8 cellular contexts compared by ENCODE assay signal in genomic region chr16:11254913-11255736, GRCh38. TPM values are rescaled to one million over a fixed set of nuclear protein-coding genes. Genes with fewer than 3 reads are reported as not detected.
DNase-seq lines count a peak whose midpoint lies in the region; ATAC-seq and TF ChIP-seq lines count a peak whose summit lies in the region.

No MANE protein-coding gene starts in this region.

- no peak for TF ChIP-seq POLR2A in prostate gland (IDR thresholded peaks at IDR 0.05)

- CTCF ChIA-PET in HEK293 (lab: Yijun Ruan, JAX): interaction anchor here (0.5 to 6.8 kb wide), 30 partner anchors 9 to 1215 kb away, joined by 3 to 58 read pairs (median 4); partner anchors contain the start of gene CLEC16A

- TF ChIP-seq CTCF in HEK293 (tag by site-specific recombination; IDR thresholded peaks at IDR 0.05) (peak; percentile 88), prostate gland (IDR thresholded peaks at IDR 0.05) (peak in 1 of 4 experiments; percentile 33)

- intact Hi-C loops in Right ventricle myocardium superior (cut with DNase I): loop anchor here (5.0 kb wide), 2 partner anchors 102 to 153 kb away; no protein-coding TSS in a partner anchor
- intact Hi-C loops in prostate gland (cut with DNase I): loop anchor here (2.0 to 10.0 kb wide), 3 partner anchors 94 to 150 kb away; no protein-coding TSS in a partner anchor

- DNase-seq in NT2/D1 (ENCODE audit: low read depth, low spot score) (no peak), Right ventricle myocardium superior (peak; percentile 56), prostate gland (ENCODE audit: low spot score) (peak; percentile 24), NCI-H1048 (lab: John Stamatoyannopoulos, UW) (no peak), SIG-M5 (lab: John Stamatoyannopoulos, UW) (no peak)
- DNase-seq in activated gamma-delta T cell treated with anti-CD3 and anti-CD28 coated beads, Interleukin-2, amount 50 U/mL, for 16 hours (ENCODE audit: low read depth): peak; percentile 33

- H3K27ac ChIP-seq in HEK293 (ENCODE audit: extremely low read depth, low read depth, low read length) (no peak overlapping the region), prostate gland (peak overlapping the region; percentile 98 to 99)

- H3K9ac ChIP-seq in NT2/D1 (ENCODE audit: insufficient read length, low read depth): peak overlapping the region; percentile 88

- H3K27me3 ChIP-seq in NT2/D1 (ENCODE audit: insufficient read depth, insufficient read length): peaks cover 3% of the 10 kb centered on the region
- no peaks in the 10 kb centered on the region for H3K27me3 ChIP-seq in prostate gland (replicated peaks; ENCODE audit: insufficient read depth)

- H3K4me3 ChIP-seq in GM08714 (ENCODE audit: low read length) (peak overlapping the region; percentile 90), HEK293 (ENCODE audit: low read depth, low read length) (peak overlapping the region; percentile 54), NT2/D1 (ENCODE audit: insufficient read length, low read depth) (peak overlapping the region; percentile 81), prostate gland (peak overlapping the region; percentile 73 to 93)

- H3K9me3 ChIP-seq in HEK293 (ENCODE audit: control insufficient read depth, insufficient read depth, low read depth, low read length) (no peaks in the 10 kb centered on the region), NT2/D1 (ENCODE audit: insufficient read depth, low read length) (no peaks in the 10 kb centered on the region), prostate gland (no peaks in the 10 kb centered on the region)

- no peak for ATAC-seq in Right ventricle myocardium superior (ENCODE audit: poor library complexity)

- no peaks in the 10 kb centered on the region for H3K36me3 ChIP-seq in HEK293 (ENCODE audit: control insufficient read depth in 2 of 2, insufficient read depth in 1 of 2, low read length in 2 of 2)
- H3K36me3 ChIP-seq in NT2/D1 (ENCODE audit: insufficient read depth, insufficient read length, low read length): peaks cover 38% of the 10 kb centered on the region
- H3K36me3 ChIP-seq in prostate gland: no peaks in the 10 kb centered on the region

- peaks cover 5% of the 10 kb centered on the region; the same call in 1 of the 2 replicates for H3K4me1 ChIP-seq in HEK293 (ENCODE audit: control insufficient read depth, insufficient read depth, low read length)
- peaks cover 11% of the 10 kb centered on the region for H3K4me1 ChIP-seq in NT2/D1 (ENCODE audit: insufficient read depth, insufficient read length)
- no peaks in the 10 kb centered on the region for H3K4me1 ChIP-seq in prostate gland (replicated peaks)

- POLR2A ChIA-PET in HEK293 (lab: Yijun Ruan, JAX): interaction anchor here (0.5 to 2.5 kb wide), 54 partner anchors 11 to 584 kb away, joined by 3 to 19 read pairs (median 4); partner anchors contain the start of genes CLEC16A, DEXI, PRM2 and PRM3

- WGBS in prostate gland: under 1% methylated on average over 49 of the region's 105 CpGs

TF ChIP-seq in HEK293, 187 proteins besides CTCF, POLR2A, EP300 and RAD21 (continues in another document):
- TF ChIP-seq ZNF2 (tag by site-specific recombination; IDR thresholded peaks at IDR 0.05) (peak; percentile 18; the same call in 1 of the 2 replicates), KLF9 (tag by site-specific recombination; IDR thresholded peaks at IDR 0.05; ENCODE audit: low read depth) (peak; percentile 77), ZNF157 (tag by site-specific recombination; IDR thresholded peaks at IDR 0.05) (no peak), ZIC2 (tag by site-specific recombination; IDR thresholded peaks at IDR 0.05) (0 out of 2 replicates have a peak, but pooled peaks have one; percentile 11), KLF17 (tag by site-specific recombination; IDR thresholded peaks at IDR 0.05) (0 out of 2 replicates have a peak, but pooled peaks have one; percentile 43), ZFP41 (tag by site-specific recombination; IDR thresholded peaks at IDR 0.05; ENCODE audit: borderline replicate concordance) (no peak), ZNF501 (tag by site-specific recombination; IDR thresholded peaks at IDR 0.05) (no peak), ZEB2 (tag by site-specific recombination; IDR thresholded peaks at IDR 0.05) (peak; percentile 83), SP7 (tag by site-specific recombination; IDR thresholded peaks at IDR 0.05) (0 out of 2 replicates have a peak, but pooled peaks have one; percentile 24), ZBTB8A (tag by site-specific recombination; IDR thresholded peaks at IDR 0.05) (peak; percentile 53), ZSCAN30 (tag by site-specific recombination; IDR thresholded peaks at IDR 0.05) (0 out of 2 replicates have a peak, but pooled peaks have one; percentile 22), GLIS1 (tag by site-specific recombination; IDR thresholded peaks at IDR 0.05) (peak; percentile 60; the same call in 1 of the 2 replicates), GLIS2 (tag by site-specific recombination; IDR thresholded peaks at IDR 0.05) (peak; percentile 74; the same call in 1 of the 2 replicates), ZSCAN5A (tag by site-specific recombination; IDR thresholded peaks at IDR 0.05) (peak; percentile 53; the same call in 1 of the 2 replicates), ZNF341 (tag by site-specific recombination; IDR thresholded peaks at IDR 0.05; ENCODE audit: low read depth) (peak; percentile 76; the same call in 1 of the 2 replicates), ZNF692 (tag by site-specific recombination; IDR thresholded peaks at IDR 0.05) (no peak), KLF16 (tag by site-specific recombination; IDR thresholded peaks at IDR 0.05) (0 out of 2 replicates have a peak, but pooled peaks have one; percentile 44), PATZ1 (tag by site-specific recombination; IDR thresholded peaks at IDR 0.05) (peak; percentile 70), ZBTB26 (tag by site-specific recombination; optimal IDR thresholded peaks at IDR 0.05) (peak; percentile 67)

RNA-seq across cellular contexts. Expression of gene SOCS1, which starts 0.9 kb away (rescaled TPM):
- total RNA-seq in Right ventricle myocardium superior: 3.7 TPM
- 1 to 10 TPM; 2.6 to 8.2 TPM for total RNA-seq in prostate gland

RNA-seq across cellular contexts. Expression of gene TNP2, which starts 14.0 kb away (rescaled TPM):
- total RNA-seq in Right ventricle myocardium superior: not detected
- not detected for total RNA-seq in prostate gland

RNA-seq across cellular contexts. Expression of gene PRM3, which starts 18.3 kb away (rescaled TPM):
- not detected for total RNA-seq in Right ventricle myocardium superior
- total RNA-seq in prostate gland: not detected

RNA-seq across cellular contexts. Expression of gene PRM2, which starts 21.2 kb away (rescaled TPM):
- not detected for total RNA-seq in Right ventricle myocardium superior
- total RNA-seq in prostate gland: 100 to 1,000 TPM in 1 of 2 donors, not detected in 1; 343 TPM

RNA-seq across cellular contexts. Expression of gene PRM1, which starts 26.0 kb away (rescaled TPM):
- total RNA-seq in Right ventricle myocardium superior (not detected), prostate gland (100 to 1,000 TPM in 1 of 2 donors, 1 to 10 TPM in 1; 1.8 to 992 TPM)

Comparison
In these comparisons a context has a peak if more than half of its experiments do, and no peak if none do; other contexts are left out.
1. DNase-seq: peak in activated gamma-delta T cell treated with anti-CD3 and anti-CD28 coated beads, Interleukin-2, amount 50 U/mL, for 16 hours (single experiment), Right ventricle myocardium superior (single experiment) and prostate gland (single experiment); none in NT2/D1 (single experiment), NCI-H1048 (single experiment) and SIG-M5 (single experiment).
2. Peak in every context shown above with its lines, with median percentiles within 50 percentile points of each other: H3K4me3 ChIP-seq.